29 cellular contexts compared by ENCODE assay signal in genomic region chr17:82056729-82057621, GRCh38. TPM values are rescaled to one million over a fixed set of nuclear protein-coding genes. Genes with fewer than 3 reads are reported as not detected.
DNase-seq lines count a peak whose midpoint lies in the region; ATAC-seq, FAIRE-seq and TF ChIP-seq lines count a peak whose summit lies in the region.
"Had no signal": no experiment of that assay in that cellular context is flagged by ENCODE, and none has a peak within 500 bp of the region (broad histone marks: within the 10 kb centered on the region; RNA-seq: fewer than 3 reads in every experiment).

No MANE protein-coding gene starts in this region.

- H3K9me1 ChIP-seq in K562 (ENCODE audit: control insufficient read depth, insufficient read depth, low read length): no peaks in the 10 kb centered on the region

- CTCF ChIA-PET in HEK293 (lab: Yijun Ruan, JAX): interaction anchor here (0.7 to 1.7 kb wide), 4 partner anchors 14 to 41 kb away, joined by 4 to 9 read pairs (median 5); partner anchors contain the start of gene DCXR
- CTCF ChIA-PET in K562 (lab: Yijun Ruan, JAX; ENCODE audit: low intra/inter-chr PET ratio): no interaction called here

- DNase-seq in Right ventricle myocardium inferior (ENCODE audit: missing footprints) (peak; percentile 40), left ventricle myocardium inferior (no peak), K562 (ENCODE audit: extremely low read depth in 1 of 4, low spot score in 3 of 4) (no peak), spleen (peak; percentile 76), epidermal melanocyte (ENCODE audit: insufficient read length, low spot score) (no peak)
- DNase-seq: activated CD4-positive, alpha-beta memory T cell treated with anti-CD3 and anti-CD28 coated beads, Interleukin-2, amount 10 ng/mL, durations not matched to agents 7 days and 5 days; activated naive CD4-positive, alpha-beta T cell; activated T-cell treated with anti-CD3 and anti-CD28 coated beads, Interleukin-2, amount 50 U/mL, for 1 hour; amniotic stem cell; dermis blood vessel endothelial cell; DMS79; H9; lower lobe of right lung; NCI-H1105 treated with DMSO at 0.1 percent for 48 hours; NCI-H2171 treated with DMSO at 0.1 percent for 48 hours; NCI-H748 treated with DMSO at 0.1 percent for 48 hours; Peyer's patch; retina; SK-N-SH; stimulated activated CD4-positive, alpha-beta T cell treated with anti-CD3 and anti-CD28 coated beads, Interleukin-12 subunit alpha, Interleukin-12 subunit beta, amount 100 ng/mL, for 4 hours had no signal

- H3K9ac ChIP-seq in K562 (ENCODE audit: insufficient read depth in 1 of 2, low read depth in 2 of 2, low read length in 2 of 2): peak overlapping the region in 1 of 2 experiments; percentile 79; a peak in 2 of 4 replicates
- H3K9ac ChIP-seq: SK-N-SH had no signal

- TF ChIP-seq CTCF in left ventricle myocardium inferior (IDR thresholded peaks at IDR 0.05; ENCODE audit: borderline replicate concordance): no peak
- no peak for TF ChIP-seq CTCF in HEK293 (tag by site-specific recombination; IDR thresholded peaks at IDR 0.05)
- no peak for TF ChIP-seq CTCF in K562 (IDR thresholded peaks at IDR 0.05 in 2 of 3, conservative IDR thresholded peaks at IDR 0.05 in 1 of 3; ENCODE audit: insufficient read depth in 2 of 3, low read depth in 1 of 3, low read length in 3 of 3)
- no peak for TF ChIP-seq CTCF in spleen (IDR thresholded peaks at IDR 0.05 in 8 of 11, conservative IDR thresholded peaks at IDR 0.05 in 3 of 11)

- H3K9me3 ChIP-seq in left ventricle myocardium inferior (replicated peaks) (no peaks in the 10 kb centered on the region), HEK293 (ENCODE audit: control insufficient read depth, insufficient read depth, low read depth, low read length) (no peaks in the 10 kb centered on the region), K562 (replicated peaks; ENCODE audit: control insufficient read depth, insufficient read depth, low read depth, low read length) (no peaks in the 10 kb centered on the region), spleen (no peaks in the 10 kb centered on the region)
- H3K9me3 ChIP-seq: heart left ventricle, lower lobe of right lung, neutrophil, Peyer's patch, SK-N-SH, suprapubic skin, vagina had no signal

- peaks cover 15% of the 10 kb centered on the region for H3K79me2 ChIP-seq in K562 (ENCODE audit: control insufficient read depth, insufficient read depth, low read length)

- peaks cover 83% of the 10 kb centered on the region for H3K36me3 ChIP-seq in left ventricle myocardium inferior
- peaks cover 3 to 89% of the 10 kb centered on the region in 2 experiments; a peak in 2 of 3 replicates for H3K36me3 ChIP-seq in HEK293 (ENCODE audit: control insufficient read depth in 2 of 2, insufficient read depth in 1 of 2, low read length in 2 of 2)
- H3K36me3 ChIP-seq in K562 (ENCODE audit: control insufficient read depth, insufficient read depth, low read length): peaks cover 90% of the 10 kb centered on the region; the same call in 2 of the 3 replicates
- peaks cover 0 to 89% (median 82%) of the 10 kb centered on the region in 6 donors for H3K36me3 ChIP-seq in spleen

- FAIRE-seq in K562 (lab: Jason Lieb, UNC): no peak

- H3K4me2 ChIP-seq in K562 (ENCODE audit: insufficient read depth, low read length): no peak overlapping the region
- H3K4me2 ChIP-seq: SK-N-SH had no signal

- 81% methylated on average over 21 of the region's 29 CpGs for WGBS in K562 (ENCODE audit: insufficient coverage, low coverage, missing lambda C conversion rate)
- WGBS in spleen, 5 donors: 76 to 87% (median 79%) methylated on average over 8 to 29 of the region's 29 CpGs

- H3K4me1 ChIP-seq in left ventricle myocardium inferior: peaks cover 23% of the 10 kb centered on the region
- H3K4me1 ChIP-seq in HEK293 (ENCODE audit: control insufficient read depth, insufficient read depth, low read length): peaks cover 4% of the 10 kb centered on the region; the same call in 1 of the 2 replicates
- peaks cover 0 to 90% of the 10 kb centered on the region in 2 experiments; a peak in 3 of 5 replicates for H3K4me1 ChIP-seq in K562 (replicated peaks in 1 of 2; ENCODE audit: control insufficient read depth in 2 of 2, insufficient read depth in 2 of 2, low read length in 2 of 2)
- H3K4me1 ChIP-seq in spleen: peaks cover 14 to 79% (median 32%) of the 10 kb centered on the region in 6 donors

- H3K27me3 ChIP-seq in left ventricle myocardium inferior (ENCODE audit: low read depth): no peaks in the 10 kb centered on the region
- H3K27me3 ChIP-seq in K562 (ENCODE audit: control insufficient read depth in 2 of 2, insufficient read depth in 2 of 2, low read length in 2 of 2): no peaks in the 10 kb centered on the region
- H3K27me3 ChIP-seq in spleen (replicated peaks in 1 of 7): no peaks in the 10 kb centered on the region
- H3K27me3 ChIP-seq: cardiac muscle cell, heart left ventricle, neutrophil, Peyer's patch, suprapubic skin, vagina had no signal

- no peak for TF ChIP-seq EP300 in K562 (IDR thresholded peaks at IDR 0.05; ENCODE audit: low read length)

- no peak overlapping the region for H2AFZ ChIP-seq in K562 (ENCODE audit: low read depth, low read length)

- H4K20me1 ChIP-seq in K562 (replicated peaks; ENCODE audit: control insufficient read depth, insufficient read depth, low read length): peaks cover 11% of the 10 kb centered on the region

- TF ChIP-seq POLR2A in K562 (conservative IDR thresholded peaks at IDR 0.05): peak; percentile 55
- no peak for TF ChIP-seq POLR2A in spleen (IDR thresholded peaks at IDR 0.05)

- no peak overlapping the region for H3K4me3 ChIP-seq in left ventricle myocardium inferior
- H3K4me3 ChIP-seq in HEK293 (ENCODE audit: low read depth, low read length): no peak overlapping the region
- H3K4me3 ChIP-seq in K562: no peak overlapping the region
- H3K4me3 ChIP-seq in spleen: no peak overlapping the region
- H3K4me3 ChIP-seq: cardiac muscle cell, heart left ventricle, lower lobe of right lung, Peyer's patch, suprapubic skin, vagina had no signal

- BruUV-seq in K562 (replicated peaks; lab: Mats Ljungman, UMichigan): TSS peak; percentile 41

- intact Hi-C loops in Right ventricle myocardium inferior (cut with DNase I): no loop called here
- intact Hi-C loops in left ventricle myocardium inferior (cut with micrococcal nuclease): no loop called here
- intact Hi-C loops in K562 (cut with micrococcal nuclease): no loop called here
- intact Hi-C loops in spleen (cut with DNase I; ENCODE audit: low total_unique reads): no loop called here

- POLR2A ChIA-PET in HEK293 (lab: Yijun Ruan, JAX): interaction anchor here (0.8 to 14.2 kb wide), 7 partner anchors 11 to 46 kb away, joined by 3 to 96 read pairs (median 6); partner anchors contain the start of genes DCXR and RAC3
- POLR2A ChIA-PET in K562 (lab: Yijun Ruan, JAX): interaction anchor here (0.6 to 0.9 kb wide), 4 partner anchors 10 to 28 kb away, joined by 3 to 4 read pairs (median 4); no protein-coding TSS in a partner anchor

- ATAC-seq in Right ventricle myocardium inferior (no peak), K562 (peak; percentile 18), GM21526 (IDR thresholded peaks at IDR 0.05; ENCODE audit: low FRiP score, unreplicated experiment) (no peak), HG03135 (IDR thresholded peaks at IDR 0.05; ENCODE audit: unreplicated experiment) (no peak)
- ATAC-seq: heart left ventricle, lower lobe of right lung, WTC11 had no signal

- TF ChIP-seq RAD21 in K562 (CRISPR knock-in tag; conservative IDR thresholded peaks at IDR 0.05 in 1 of 2, IDR thresholded peaks at IDR 0.05 in 1 of 2): no peak

- in situ Hi-C loops in K562 (cut with MboI): no loop called here

- H3K27ac ChIP-seq in left ventricle myocardium inferior (replicated peaks): no peak overlapping the region
- H3K27ac ChIP-seq in HEK293 (ENCODE audit: extremely low read depth, low read depth, low read length): peak overlapping the region; percentile 64
- H3K27ac ChIP-seq in K562 (ENCODE audit: extremely low read depth, low read depth, low read length): no peak overlapping the region
- peak overlapping the region in 5 of 8 donors; percentile 8 to 57 (median 39) for H3K27ac ChIP-seq in spleen
- H3K27ac ChIP-seq: cardiac muscle cell, heart left ventricle, lower lobe of right lung, neutrophil, Peyer's patch, suprapubic skin, vagina had no signal

RNA-seq across cellular contexts. Expression of gene GPS1, which starts 5.3 kb away (rescaled TPM):
- total RNA-seq in Right ventricle myocardium inferior (80.9 TPM), left ventricle myocardium inferior (85.9 TPM), K562 (2014; rRNA removed) (137 and 183 TPM in 2 replicates), K562 (2014; rRNA removed; fragmentation: Illumina TruSeq; extraction: Trizol) (17.5 and 26.3 TPM in 2 replicates), K562 (2015; rRNA removed; fragmentation: Illumina TruSeq; extraction: Trizol) (69.9 and 72.5 TPM in 2 replicates), K562 (2021) (162 and 167 TPM in 2 replicates), spleen (10 to 100 TPM; 61.5 to 77.2 (median 66.5) TPM)
- total RNA-seq in K562 (2011; cell fraction: chromatin; rRNA removed; ENCODE audit: low replicate concordance): 57.5 and 207 TPM in 2 replicates
- total RNA-seq in K562 (2011; cell fraction: nucleolus; rRNA removed): 178 and 205 TPM in 2 replicates
- total RNA-seq in K562 (2011; cell fraction: nucleoplasm; rRNA removed): 87.8 and 88.8 TPM in 2 replicates
- polyA plus RNA-seq in K562 (2011; rRNA removed) (57.0 and 88.5 TPM in 2 replicates), K562 (2014; fragmentation: Illumina TruSeq; extraction: Trizol) (74.5 and 111 TPM in 2 replicates), K562 (2014; fragmentation: Nextera tagmentation; extraction: Ambion mirVana) (10 to 100 TPM in 1 of 2 experiments, 1 to 10 TPM in 1; 3.1 to 13.4 TPM), K562 (2014; rRNA removed) (112 and 123 TPM in 2 replicates), spleen (100 to 1,000 TPM in 1 of 3 donors, 10 to 100 TPM in 2; 69.5 to 109 (median 95.4) TPM)
- 94.2 and 226 TPM in 2 replicates for polyA plus RNA-seq in K562 (2011; cell fraction: cytosol; rRNA removed)
- 212 and 255 TPM in 2 replicates for polyA plus RNA-seq in K562 (2011; cell fraction: nucleus; rRNA removed)
- 103 and 115 TPM in 2 replicates for polyA plus RNA-seq in K562 (2012)
- 31.9 and 46.4 TPM in 2 replicates for polyA minus RNA-seq in K562 (2011; rRNA and poly(A)+ RNA removed)
- 71.4 and 74.6 TPM in 2 replicates for polyA minus RNA-seq in K562 (2011; cell fraction: cytosol; rRNA and poly(A)+ RNA removed)
- polyA minus RNA-seq in K562 (2011; cell fraction: nucleus; rRNA and poly(A)+ RNA removed): 72.3 and 75.2 TPM in 2 replicates

RNA-seq across cellular contexts. Expression of gene RFNG, which starts 5.4 kb away (rescaled TPM):
- total RNA-seq in Right ventricle myocardium inferior (19.3 TPM), left ventricle myocardium inferior (21.1 TPM), K562 (2014; rRNA removed) (23.6 and 28.4 TPM in 2 replicates), K562 (2014; rRNA removed; fragmentation: Illumina TruSeq; extraction: Trizol) (6.5 and 9.5 TPM in 2 replicates), K562 (2015; rRNA removed; fragmentation: Illumina TruSeq; extraction: Trizol) (11.1 and 14.3 TPM in 2 replicates), K562 (2021) (26.9 and 30.2 TPM in 2 replicates), spleen (10 to 100 TPM; 21.4 to 36.3 (median 26.0) TPM)
- total RNA-seq in K562 (2011; cell fraction: chromatin; rRNA removed; ENCODE audit: low replicate concordance): 23.1 and 61.7 TPM in 2 replicates
- 74.4 and 74.9 TPM in 2 replicates for total RNA-seq in K562 (2011; cell fraction: nucleolus; rRNA removed)
- total RNA-seq in K562 (2011; cell fraction: nucleoplasm; rRNA removed): 36.5 and 40.5 TPM in 2 replicates
- polyA plus RNA-seq in K562 (2011; rRNA removed) (9.2 and 17.2 TPM in 2 replicates), K562 (2014; fragmentation: Illumina TruSeq; extraction: Trizol) (9.0 and 18.5 TPM in 2 replicates), K562 (2014; fragmentation: Nextera tagmentation; extraction: Ambion mirVana) (under 1 TPM; 0.32 to 0.66 TPM), K562 (2014; rRNA removed) (32.6 and 32.8 TPM in 2 replicates), spleen (10 to 100 TPM; 24.5 to 42.3 (median 41.5) TPM)
- polyA plus RNA-seq in K562 (2011; cell fraction: cytosol; rRNA removed): 12.2 and 23.8 TPM in 2 replicates
- 144 and 164 TPM in 2 replicates for polyA plus RNA-seq in K562 (2011; cell fraction: nucleus; rRNA removed)
- 16.9 and 35.2 TPM in 2 replicates for polyA plus RNA-seq in K562 (2012)
- polyA minus RNA-seq in K562 (2011; rRNA and poly(A)+ RNA removed): 2.0 TPM in 2 replicates
- 11.7 and 13.1 TPM in 2 replicates for polyA minus RNA-seq in K562 (2011; cell fraction: cytosol; rRNA and poly(A)+ RNA removed)
- 11.4 and 14.3 TPM in 2 replicates for polyA minus RNA-seq in K562 (2011; cell fraction: nucleus; rRNA and poly(A)+ RNA removed)

RNA-seq across cellular contexts. Expression of gene DUS1L, which starts 8.6 kb away (rescaled TPM):
- total RNA-seq in Right ventricle myocardium inferior (59.3 TPM), left ventricle myocardium inferior (64.6 TPM), K562 (2014; rRNA removed) (203 and 249 TPM in 2 replicates), K562 (2014; rRNA removed; fragmentation: Illumina TruSeq; extraction: Trizol) (45.0 and 57.5 TPM in 2 replicates), K562 (2015; rRNA removed; fragmentation: Illumina TruSeq; extraction: Trizol) (83.1 and 83.9 TPM in 2 replicates), K562 (2021) (193 and 209 TPM in 2 replicates), spleen (100 to 1,000 TPM in 3 of 7 donors, 10 to 100 TPM in 4; 76.4 to 114 (median 87.9) TPM)
- total RNA-seq in K562 (2011; cell fraction: chromatin; rRNA removed; ENCODE audit: low replicate concordance): 125 and 499 TPM in 2 replicates
- total RNA-seq in K562 (2011; cell fraction: nucleolus; rRNA removed): 452 and 491 TPM in 2 replicates
- 177 and 203 TPM in 2 replicates for total RNA-seq in K562 (2011; cell fraction: nucleoplasm; rRNA removed)
- polyA plus RNA-seq in K562 (2011; rRNA removed) (60.1 and 77.0 TPM in 2 replicates), K562 (2014; fragmentation: Illumina TruSeq; extraction: Trizol) (97.2 and 99.8 TPM in 2 replicates), K562 (2014; fragmentation: Nextera tagmentation; extraction: Ambion mirVana) (10 to 100 TPM in 1 of 2 experiments, 1 to 10 TPM in 1; 7.8 to 11.3 TPM), K562 (2014; rRNA removed) (201 and 210 TPM in 2 replicates), spleen (100 to 1,000 TPM; 130 to 174 (median 173) TPM)
- 62.4 and 118 TPM in 2 replicates for polyA plus RNA-seq in K562 (2011; cell fraction: cytosol; rRNA removed)
- 712 and 945 TPM in 2 replicates for polyA plus RNA-seq in K562 (2011; cell fraction: nucleus; rRNA removed)
- polyA plus RNA-seq in K562 (2012): 123 and 178 TPM in 2 replicates
- polyA minus RNA-seq in K562 (2011; rRNA and poly(A)+ RNA removed): 17.2 and 22.2 TPM in 2 replicates
- 54.0 and 54.3 TPM in 2 replicates for polyA minus RNA-seq in K562 (2011; cell fraction: cytosol; rRNA and poly(A)+ RNA removed)
- 179 and 184 TPM in 2 replicates for polyA minus RNA-seq in K562 (2011; cell fraction: nucleus; rRNA and poly(A)+ RNA removed)

RNA-seq across cellular contexts. Expression of gene DCXR, which starts 19.5 kb away (rescaled TPM):
- 175 TPM for total RNA-seq in Right ventricle myocardium inferior
- total RNA-seq in left ventricle myocardium inferior: 219 TPM
- total RNA-seq in K562 (2011; cell fraction: chromatin; rRNA removed; ENCODE audit: low replicate concordance): 78.8 and 254 TPM in 2 replicates
- total RNA-seq in K562 (2011; cell fraction: nucleolus; rRNA removed): 329 and 354 TPM in 2 replicates
- total RNA-seq in K562 (2011; cell fraction: nucleoplasm; rRNA removed): 133 and 150 TPM in 2 replicates
- 165 and 194 TPM in 2 replicates for total RNA-seq in K562 (2014; rRNA removed)
- total RNA-seq in K562 (2014; rRNA removed; fragmentation: Illumina TruSeq; extraction: Trizol): 41.1 and 66.0 TPM in 2 replicates
- 76.0 and 90.0 TPM in 2 replicates for total RNA-seq in K562 (2015; rRNA removed; fragmentation: Illumina TruSeq; extraction: Trizol)
- 235 and 256 TPM in 2 replicates for total RNA-seq in K562 (2021)
- polyA plus RNA-seq in K562 (2011; rRNA removed): 156 and 201 TPM in 2 replicates
- 404 and 845 TPM in 2 replicates for polyA plus RNA-seq in K562 (2011; cell fraction: cytosol; rRNA removed)
- 611 and 714 TPM in 2 replicates for polyA plus RNA-seq in K562 (2011; cell fraction: nucleus; rRNA removed)
- 229 and 244 TPM in 2 replicates for polyA plus RNA-seq in K562 (2012)
- polyA plus RNA-seq in K562 (2014; fragmentation: Illumina TruSeq; extraction: Trizol): 243 and 274 TPM in 2 replicates
- 10 to 100 TPM; 21.3 to 50.3 TPM for polyA plus RNA-seq in K562 (2014; fragmentation: Nextera tagmentation; extraction: Ambion mirVana)
- 229 and 261 TPM in 2 replicates for polyA plus RNA-seq in K562 (2014; rRNA removed)
- 34.8 and 73.6 TPM in 2 replicates for polyA minus RNA-seq in K562 (2011; rRNA and poly(A)+ RNA removed)
- polyA minus RNA-seq in K562 (2011; cell fraction: cytosol; rRNA and poly(A)+ RNA removed): 67.3 and 81.5 TPM in 2 replicates
- 104 and 111 TPM in 2 replicates for polyA minus RNA-seq in K562 (2011; cell fraction: nucleus; rRNA and poly(A)+ RNA removed)
- 10 to 100 TPM; 44.2 to 82.5 (median 54.9) TPM for total RNA-seq in spleen
- polyA plus RNA-seq in spleen: 10 to 100 TPM; 74.8 to 88.0 (median 87.6) TPM

RNA-seq across cellular contexts. Expression of gene RAC3, which starts 25.5 kb away (rescaled TPM):
- 2.2 TPM for total RNA-seq in Right ventricle myocardium inferior
- total RNA-seq in left ventricle myocardium inferior: 0.82 TPM
- total RNA-seq in K562 (2011; cell fraction: chromatin; rRNA removed; ENCODE audit: low replicate concordance): 19.4 and 85.2 TPM in 2 replicates
- 134 and 179 TPM in 2 replicates for total RNA-seq in K562 (2011; cell fraction: nucleolus; rRNA removed)
- total RNA-seq in K562 (2011; cell fraction: nucleoplasm; rRNA removed): 71.3 and 86.0 TPM in 2 replicates
- total RNA-seq in K562 (2014; rRNA removed): 292 and 377 TPM in 2 replicates
- 21.8 and 30.5 TPM in 2 replicates for total RNA-seq in K562 (2014; rRNA removed; fragmentation: Illumina TruSeq; extraction: Trizol)
- total RNA-seq in K562 (2015; rRNA removed; fragmentation: Illumina TruSeq; extraction: Trizol): 91.3 and 98.6 TPM in 2 replicates
- total RNA-seq in K562 (2021): 133 and 139 TPM in 2 replicates
- polyA plus RNA-seq in K562 (2011; rRNA removed): 118 and 135 TPM in 2 replicates
- 275 and 623 TPM in 2 replicates for polyA plus RNA-seq in K562 (2011; cell fraction: cytosol; rRNA removed)
- polyA plus RNA-seq in K562 (2011; cell fraction: nucleus; rRNA removed): 159 and 273 TPM in 2 replicates
- polyA plus RNA-seq in K562 (2012): 51.3 and 82.3 TPM in 2 replicates
- 137 and 193 TPM in 2 replicates for polyA plus RNA-seq in K562 (2014; fragmentation: Illumina TruSeq; extraction: Trizol)
- under 1 TPM; 0.23 to 0.28 TPM for polyA plus RNA-seq in K562 (2014; fragmentation: Nextera tagmentation; extraction: Ambion mirVana)
- 281 and 307 TPM in 2 replicates for polyA plus RNA-seq in K562 (2014; rRNA removed)
- 16.0 and 29.2 TPM in 2 replicates for polyA minus RNA-seq in K562 (2011; rRNA and poly(A)+ RNA removed)
- polyA minus RNA-seq in K562 (2011; cell fraction: cytosol; rRNA and poly(A)+ RNA removed): 66.2 and 68.0 TPM in 2 replicates
- polyA minus RNA-seq in K562 (2011; cell fraction: nucleus; rRNA and poly(A)+ RNA removed): 52.2 and 55.2 TPM in 2 replicates
- 1 to 10 TPM in 2 of 7 donors, under 1 TPM in 3, not detected in 2; 0.60 to 1.4 (median 0.66) TPM for total RNA-seq in spleen
- polyA plus RNA-seq in spleen: 1 to 10 TPM; 1.0 to 3.4 (median 2.0) TPM

Comparison
In these comparisons a context has a peak if more than half of its experiments do, and no peak if none do; other contexts are left out.
1. DNase-seq: peak in Right ventricle myocardium inferior (single experiment) and spleen (single experiment); none in left ventricle myocardium inferior (single experiment), K562 (0 of 4) and epidermal melanocyte (single experiment).
2. H3K27ac ChIP-seq: peak in HEK293 (single experiment) and spleen (5 of 8); none in left ventricle myocardium inferior (single experiment) and K562 (single experiment).